In the genomic region with DNA sequence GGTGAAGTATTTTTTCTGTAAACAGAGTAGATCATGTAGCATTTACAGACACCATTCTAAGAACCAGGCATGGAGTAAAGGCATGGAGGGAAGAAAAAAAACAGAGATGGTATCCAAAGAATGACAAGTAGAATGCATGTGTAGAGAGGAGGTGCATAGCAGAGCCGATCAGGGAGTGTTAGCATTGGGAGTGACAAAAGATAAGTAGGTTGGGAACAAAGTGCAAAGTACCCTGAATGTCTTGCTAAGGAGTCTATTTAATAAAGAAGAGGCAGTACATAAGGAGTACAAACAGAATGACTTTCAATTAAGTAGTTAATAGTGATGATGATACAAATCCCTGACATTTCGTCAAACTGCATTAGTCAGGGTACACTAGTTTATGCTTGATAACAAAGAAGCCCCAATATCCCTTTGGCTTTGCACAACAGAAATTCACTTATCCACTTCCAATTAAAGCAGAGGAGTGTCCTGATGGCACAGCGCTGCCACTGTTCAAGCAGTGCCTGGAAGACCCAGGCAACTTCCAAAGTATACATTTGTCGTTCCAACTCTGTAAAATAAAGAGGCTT, we compare ENCODE assay signal across 32 cellular contexts.
"Had no signal": no experiment of that assay in that cellular context is flagged by ENCODE, and none has a peak within 500 bp of the region (broad histone marks: within the 10 kb centered on the region; RNA-seq: fewer than 3 reads in every experiment).

No MANE protein-coding gene starts in this region.

- H3K36me3 Mint-ChIP-seq: activated CD4-positive, alpha-beta memory T cell treated with anti-CD3 and anti-CD28 coated beads for 36 hours; activated CD8-positive, alpha-beta memory T cell treated with anti-CD3 and anti-CD28 coated beads, Interleukin-2, amount 10 ng/mL, durations not matched to agents 7 days and 5 days; activated naive CD4-positive, alpha-beta T cell treated with anti-CD3 and anti-CD28 coated beads, Interleukin-2, amount 50 U/mL, for 24 hours; activated naive CD8-positive, alpha-beta T cell treated with anti-CD3 and anti-CD28 coated beads for 36 hours had no signal

- H3K27me3 Mint-ChIP-seq: activated CD4-positive, alpha-beta memory T cell treated with anti-CD3 and anti-CD28 coated beads for 36 hours; activated CD4-positive, alpha-beta T cell treated with anti-CD3 and anti-CD28 coated beads, Interleukin-2, amount 10 ng/mL, durations not matched to agents 24 days and 14 days; activated CD8-positive, alpha-beta memory T cell treated with anti-CD3 and anti-CD28 coated beads, Interleukin-2, amount 10 ng/mL, durations not matched to agents 7 days and 5 days; activated naive CD4-positive, alpha-beta T cell treated with anti-CD3 and anti-CD28 coated beads, Interleukin-2, amount 50 U/mL, for 24 hours had no signal

- H3K27ac Mint-ChIP-seq: activated CD4-positive, alpha-beta memory T cell treated with anti-CD3 and anti-CD28 coated beads for 36 hours; activated CD4-positive, alpha-beta T cell treated with anti-CD3 and anti-CD28 coated beads for 36 hours; activated CD4-positive, alpha-beta T cell treated with anti-CD3 and anti-CD28 coated beads, Interleukin-2, amount 10 ng/mL, durations not matched to agents 24 days and 14 days; activated CD8-positive, alpha-beta memory T cell treated with anti-CD3 and anti-CD28 coated beads, Interleukin-2, amount 10 ng/mL, durations not matched to agents 7 days and 5 days; activated CD8-positive, alpha-beta T cell treated with anti-CD3 and anti-CD28 coated beads, Interleukin-2, amount 10 ng/mL, durations not matched to agents 7 days and 5 days; activated naive CD4-positive, alpha-beta T cell treated with anti-CD3 and anti-CD28 coated beads for 36 hours; activated naive CD4-positive, alpha-beta T cell treated with anti-CD3 and anti-CD28 coated beads, Interleukin-2, amount 50 U/mL, for 24 hours; activated naive CD8-positive, alpha-beta T cell treated with anti-CD3 and anti-CD28 coated beads for 36 hours; activated naive CD8-positive, alpha-beta T cell treated with anti-CD3 and anti-CD28 coated beads, Interleukin-2, amount 50 U/mL, for 24 hours; activated T-helper 1 cell treated with anti-CD3 and anti-CD28 coated beads, Interleukin-12 subunit alpha, Interleukin-12 subunit beta, Interleukin-2, Interleukin-4 antibody, amounts not matched to agents 30 ng/mL and 10 ng/mL and 1 ng/mL, durations not matched to agents 14 hours and 24 hours and 36 hours; activated T-helper 2 cell treated with anti-CD3 and anti-CD28 coated beads, Interferon-gamma antibody, Interleukin-2, Interleukin-4, amounts not matched to agents 10 μg/mL and 5 μg/mL and 100 μg/mL, durations not matched to agents 14 hours and 24 hours and 36 hours had no signal

- H3K4me3 ChIP-seq: adrenal gland, body of pancreas, colonic mucosa had no signal

- H3K27ac ChIP-seq: adrenal gland, body of pancreas, colonic mucosa, epithelial cell of prostate had no signal

- H3K36me3 ChIP-seq: adrenal gland, colonic mucosa had no signal

- H3K4me3 Mint-ChIP-seq: activated CD4-positive, alpha-beta memory T cell treated with anti-CD3 and anti-CD28 coated beads for 36 hours; activated CD4-positive, alpha-beta T cell treated with anti-CD3 and anti-CD28 coated beads for 36 hours; activated CD4-positive, alpha-beta T cell treated with anti-CD3 and anti-CD28 coated beads, Interleukin-2, amount 10 ng/mL, durations not matched to agents 24 days and 14 days; activated CD8-positive, alpha-beta memory T cell treated with anti-CD3 and anti-CD28 coated beads, Interleukin-2, amount 10 ng/mL, durations not matched to agents 7 days and 5 days; activated CD8-positive, alpha-beta T cell treated with anti-CD3 and anti-CD28 coated beads, Interleukin-2, amount 10 ng/mL, durations not matched to agents 7 days and 5 days; activated naive CD4-positive, alpha-beta T cell treated with anti-CD3 and anti-CD28 coated beads for 36 hours; activated naive CD4-positive, alpha-beta T cell treated with anti-CD3 and anti-CD28 coated beads, Interleukin-2, amount 50 U/mL, for 24 hours; activated naive CD8-positive, alpha-beta T cell treated with anti-CD3 and anti-CD28 coated beads for 36 hours; activated naive CD8-positive, alpha-beta T cell treated with anti-CD3 and anti-CD28 coated beads, Interleukin-2, amount 50 U/mL, for 24 hours; activated T-helper 1 cell treated with anti-CD3 and anti-CD28 coated beads, Interleukin-12 subunit alpha, Interleukin-12 subunit beta, Interleukin-2, Interleukin-4 antibody, amounts not matched to agents 30 ng/mL and 10 ng/mL and 1 ng/mL, durations not matched to agents 14 hours and 24 hours and 36 hours had no signal

- FAIRE-seq: endometrium, endothelial cell of umbilical vein, frontal cortex had no signal

- H3K9me3 Mint-ChIP-seq: activated CD4-positive, alpha-beta memory T cell treated with anti-CD3 and anti-CD28 coated beads for 36 hours; activated CD4-positive, alpha-beta T cell treated with anti-CD3 and anti-CD28 coated beads, Interleukin-2, amount 10 ng/mL, durations not matched to agents 24 days and 14 days; activated naive CD4-positive, alpha-beta T cell treated with anti-CD3 and anti-CD28 coated beads, Interleukin-2, amount 50 U/mL, for 24 hours; activated naive CD8-positive, alpha-beta T cell treated with anti-CD3 and anti-CD28 coated beads for 36 hours; activated naive CD8-positive, alpha-beta T cell treated with anti-CD3 and anti-CD28 coated beads, Interleukin-2, amount 50 U/mL, for 24 hours; activated T-helper 1 cell treated with anti-CD3 and anti-CD28 coated beads, Interleukin-12 subunit alpha, Interleukin-12 subunit beta, Interleukin-2, Interleukin-4 antibody, amounts not matched to agents 30 ng/mL and 10 ng/mL and 1 ng/mL, durations not matched to agents 14 hours and 24 hours and 36 hours; activated T-helper 2 cell treated with anti-CD3 and anti-CD28 coated beads, Interferon-gamma antibody, Interleukin-2, Interleukin-4, amounts not matched to agents 10 μg/mL and 5 μg/mL and 100 μg/mL, durations not matched to agents 14 hours and 24 hours and 36 hours had no signal

- H3K9me3 ChIP-seq: adrenal gland, body of pancreas, colonic mucosa had no signal

- H3K4me1 ChIP-seq: colonic mucosa had no signal

- ATAC-seq: activated CD4-positive, alpha-beta T cell treated with anti-CD3 and anti-CD28 coated beads for 36 hours; activated CD8-positive, alpha-beta memory T cell treated with anti-CD3 and anti-CD28 coated beads, Interleukin-2, amount 10 ng/mL, durations not matched to agents 7 days and 5 days; activated CD8-positive, alpha-beta T cell treated with anti-CD3 and anti-CD28 coated beads, Interleukin-2, amount 10 ng/mL, durations not matched to agents 7 days and 5 days; activated naive CD8-positive, alpha-beta T cell treated with anti-CD3 and anti-CD28 coated beads, Interleukin-2, amount 50 U/mL, for 24 hours; body of pancreas; esophagus mucosa had no signal

- H3K4me1 Mint-ChIP-seq: activated CD4-positive, alpha-beta T cell treated with anti-CD3 and anti-CD28 coated beads for 36 hours; activated CD4-positive, alpha-beta T cell treated with anti-CD3 and anti-CD28 coated beads, Interleukin-2, amount 10 ng/mL, durations not matched to agents 24 days and 14 days; activated CD8-positive, alpha-beta memory T cell treated with anti-CD3 and anti-CD28 coated beads, Interleukin-2, amount 10 ng/mL, durations not matched to agents 7 days and 5 days; activated naive CD4-positive, alpha-beta T cell treated with anti-CD3 and anti-CD28 coated beads, Interleukin-2, amount 50 U/mL, for 24 hours; activated naive CD8-positive, alpha-beta T cell treated with anti-CD3 and anti-CD28 coated beads, Interleukin-2, amount 50 U/mL, for 24 hours had no signal

- H3K27me3 ChIP-seq: adrenal gland, body of pancreas, colonic mucosa had no signal

- DNase-seq: activated CD4-positive, alpha-beta memory T cell treated with anti-CD3 and anti-CD28 coated beads for 36 hours; activated CD4-positive, alpha-beta T cell treated with anti-CD3 and anti-CD28 coated beads for 36 hours; activated CD4-positive, alpha-beta T cell treated with anti-CD3 and anti-CD28 coated beads, Interleukin-2, amount 10 ng/mL, durations not matched to agents 24 days and 14 days; activated CD4-positive, CD25-positive, alpha-beta regulatory T cell; activated CD4-positive, CD25-positive, alpha-beta regulatory T cell treated with anti-CD3 and anti-CD28 coated beads, Interleukin-2, amount 50 U/mL, for 72 hours; activated CD8-positive, alpha-beta memory T cell treated with anti-CD3 and anti-CD28 coated beads, Interleukin-2, amount 10 ng/mL, durations not matched to agents 7 days and 5 days; activated CD8-positive, alpha-beta memory T cell treated with anti-CD3 and anti-CD28 coated beads, Interleukin-2, amount 50 U/mL, for 4 hours; activated CD8-positive, alpha-beta T cell treated with anti-CD3 and anti-CD28 coated beads, Interleukin-2, amount 10 ng/mL, durations not matched to agents 7 days and 5 days; activated effector memory CD4-positive, alpha-beta T cell treated with anti-CD3 and anti-CD28 coated beads, Interleukin-2, amount 50 U/mL, for 16 hours; activated naive CD4-positive, alpha-beta T cell treated with anti-CD3 and anti-CD28 coated beads for 36 hours; activated naive CD8-positive, alpha-beta T cell treated with anti-CD3 and anti-CD28 coated beads for 36 hours; activated naive CD8-positive, alpha-beta T cell treated with anti-CD3 and anti-CD28 coated beads, Interleukin-2, amount 50 U/mL, for 24 hours; activated T-cell treated with anti-CD3 and anti-CD28 coated beads, Interleukin-2, amount 50 U/mL, for 1 hour; activated T-cell treated with anti-CD3 and anti-CD28 coated beads, Interleukin-2, amount 50 U/mL, for 48 hours; adrenal gland; amygdala; aorta; body of pancreas; caudate nucleus; cerebellar nuclear complex; colonic mucosa; effector CD8-positive, alpha-beta T cell; foreskin fibroblast; T-helper 2 cell had no signal
